ENCODE assay signal across 9 cellular contexts in the genomic region with DNA sequence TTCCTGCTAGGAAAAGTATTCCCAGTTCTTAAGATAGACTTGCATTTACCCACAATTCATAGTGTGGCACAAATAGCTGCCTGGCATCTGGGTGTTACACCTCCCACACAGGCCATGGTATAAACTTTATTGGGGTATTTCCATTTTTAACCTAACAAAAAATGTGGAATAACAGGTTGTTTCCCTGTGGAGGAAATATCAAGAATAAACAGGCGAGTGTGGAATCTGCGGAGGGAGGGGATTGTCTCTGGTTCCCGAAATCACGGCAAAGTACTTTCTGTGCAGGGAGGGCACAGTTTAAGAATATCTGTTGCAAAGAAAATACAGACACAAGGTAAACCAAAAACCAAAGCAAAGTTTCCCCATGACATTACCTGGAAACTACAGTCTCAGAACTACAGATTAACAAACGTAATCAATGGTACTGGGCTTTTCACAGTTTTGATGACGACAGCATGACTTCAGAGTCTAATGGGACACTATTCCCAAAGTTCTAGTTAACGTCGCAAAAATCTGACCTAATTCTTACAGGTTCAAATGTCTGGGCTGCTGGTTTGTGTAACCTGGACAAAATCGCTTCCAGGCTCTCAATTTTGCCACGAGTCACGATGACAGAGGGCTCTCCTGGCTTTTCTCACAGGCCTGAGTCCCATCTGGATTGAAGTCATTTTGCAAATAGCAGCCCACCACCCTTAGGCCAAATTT. TPM values are rescaled to one million over a fixed set of nuclear protein-coding genes. Genes with fewer than 3 reads are reported as not detected.
DNase-seq lines count a peak whose midpoint lies in the region; ATAC-seq, FAIRE-seq and TF ChIP-seq lines count a peak whose summit lies in the region.
"Had no signal": no experiment of that assay in that cellular context is flagged by ENCODE, and none has a peak within 500 bp of the region (broad histone marks: within the 10 kb centered on the region; RNA-seq: fewer than 3 reads in every experiment).

No MANE protein-coding gene starts in this region.

- peak overlapping the region; percentile 84 for H3K27ac ChIP-seq in astrocyte (ENCODE audit: low read depth, low read length)
- H3K27ac ChIP-seq in right lobe of liver, result peak overlapping the region; percentile 90 to 97 (median 93)
- H3K27ac ChIP-seq in tibial nerve, result peak overlapping the region; percentile 79 to 94 (median 91)

- H3K9me3 Mint-ChIP-seq in activated T-cell treated with anti-CD3 and anti-CD28 coated beads, Interleukin-2, amount 50 U/mL, for 4 hours, result no peaks in the 10 kb centered on the region
- no peaks in the 10 kb centered on the region for H3K9me3 Mint-ChIP-seq in astrocyte (ENCODE audit: unreplicated experiment)

- peaks cover 21% of the 10 kb centered on the region for H3K36me3 Mint-ChIP-seq in activated T-cell treated with anti-CD3 and anti-CD28 coated beads, Interleukin-2, amount 50 U/mL, for 4 hours (ENCODE audit: insufficient read depth)
- H3K36me3 Mint-ChIP-seq in astrocyte (ENCODE audit: low read depth, unreplicated experiment), result peaks cover 4% of the 10 kb centered on the region

- H3K27me3 ChIP-seq in astrocyte (ENCODE audit: insufficient read depth, low read length), result no peaks in the 10 kb centered on the region
- no peaks in the 10 kb centered on the region for H3K27me3 ChIP-seq in right lobe of liver
- no peaks in the 10 kb centered on the region for H3K27me3 ChIP-seq in tibial nerve

- peaks cover 34% of the 10 kb centered on the region for H3K4me1 ChIP-seq in astrocyte (ENCODE audit: insufficient read depth, low read length)
- H3K4me1 ChIP-seq in right lobe of liver, result peaks cover 0 to 56% (median 17%) of the 10 kb centered on the region in 4 donors
- peaks cover 0 to 64% (median 54%) of the 10 kb centered on the region in 4 donors for H3K4me1 ChIP-seq in tibial nerve

- H3K9me3 ChIP-seq in astrocyte (ENCODE audit: insufficient read depth, low read depth, low read length) (no peaks in the 10 kb centered on the region), right lobe of liver (no peaks in the 10 kb centered on the region), tibial nerve (no peaks in the 10 kb centered on the region)

- peaks cover 56% of the 10 kb centered on the region for H4K20me1 ChIP-seq in astrocyte (ENCODE audit: insufficient read depth, low read length)

- H3K4me3 Mint-ChIP-seq in activated T-cell treated with anti-CD3 and anti-CD28 coated beads, Interleukin-2, amount 50 U/mL, for 4 hours, result peak overlapping the region; percentile 88
- peak overlapping the region; percentile 98 for H3K4me3 Mint-ChIP-seq in astrocyte (ENCODE audit: unreplicated experiment)

- H3K27ac Mint-ChIP-seq in astrocyte (ENCODE audit: unreplicated experiment), result peak overlapping the region; percentile 94

- H3K4me1 Mint-ChIP-seq in activated T-cell treated with anti-CD3 and anti-CD28 coated beads, Interleukin-2, amount 50 U/mL, for 4 hours (ENCODE audit: low read depth), result peaks cover 62% of the 10 kb centered on the region
- peaks cover 31% of the 10 kb centered on the region for H3K4me1 Mint-ChIP-seq in astrocyte (ENCODE audit: low read depth, unreplicated experiment)

- no peak overlapping the region for H2AFZ ChIP-seq in astrocyte (ENCODE audit: low read depth, low read length)

- no peak for DNase-seq in activated T-cell treated with anti-CD3 and anti-CD28 coated beads, Interleukin-2, amount 50 U/mL, for 4 hours
- DNase-seq in activated T-cell treated with anti-CD3 and anti-CD28 coated beads, Interleukin-2, amount 50 U/mL, for 1 hour, result no peak
- DNase-seq in astrocyte (ENCODE audit: low read depth) (no peak), right lobe of liver (no peak), tibial nerve (ENCODE audit: low spot score in 2 of 2) (no peak), NCI-H2227 treated with DMSO at 0.1 percent for 48 hours (lab: John Stamatoyannopoulos, UW) (no peak)

- no peak for ATAC-seq in activated T-cell treated with anti-CD3 and anti-CD28 coated beads, Interleukin-2, amount 50 U/mL, for 4 hours
- ATAC-seq in right lobe of liver, result no peak
- no peak for ATAC-seq in HG03565 (IDR thresholded peaks at IDR 0.05; ENCODE audit: unreplicated experiment)
- ATAC-seq in HG03135 (IDR thresholded peaks at IDR 0.05; ENCODE audit: unreplicated experiment), result no peak

- no peaks in the 10 kb centered on the region for H3K36me3 ChIP-seq in astrocyte (ENCODE audit: insufficient read depth, low read length)
- no peaks in the 10 kb centered on the region for H3K36me3 ChIP-seq in right lobe of liver
- no peaks in the 10 kb centered on the region for H3K36me3 ChIP-seq in tibial nerve

- peak overlapping the region; percentile 91 for H3K4me2 ChIP-seq in astrocyte (ENCODE audit: low read length)

- TF ChIP-seq EP300 in tibial nerve (IDR thresholded peaks at IDR 0.05), result no peak

- H3K79me2 ChIP-seq in astrocyte (ENCODE audit: insufficient read depth, low read length), result peaks cover 79% of the 10 kb centered on the region

- H3K9ac ChIP-seq in astrocyte (ENCODE audit: low read length), result peak overlapping the region; percentile 90

- 2% methylated on average over 11 of the region's 11 CpGs for WGBS in right lobe of liver (ENCODE audit: insufficient coverage, low coverage, low lambda C conversion rate, missing lambda C conversion rate)
- WGBS in tibial nerve, 2 donors, result 13 to 14% methylated on average over 11 of the region's 11 CpGs

- no peak for TF ChIP-seq CTCF in astrocyte (IDR thresholded peaks at IDR 0.05; ENCODE audit: insufficient read depth, low read depth, low read length)
- no peak for TF ChIP-seq CTCF in right lobe of liver (IDR thresholded peaks at IDR 0.05)
- TF ChIP-seq CTCF in tibial nerve (IDR thresholded peaks at IDR 0.05), result no peak

- H3K4me3 ChIP-seq in astrocyte (ENCODE audit: insufficient read depth, low read depth, low read length) (peak overlapping the region; percentile 88), right lobe of liver (peak overlapping the region; percentile 95 to 99 (median 98)), tibial nerve (peak overlapping the region; percentile 72 to 85 (median 75))

- TF ChIP-seq POLR2A in right lobe of liver (IDR thresholded peaks at IDR 0.05) (no peak), tibial nerve (IDR thresholded peaks at IDR 0.05) (no peak)

- intact Hi-C loops in right lobe of liver (cut with DNase I), result no loop called here

- FAIRE-seq in astrocyte (lab: Jason Lieb, UNC), result no peak
- FAIRE-seq: endometrium had no signal

- H3K27me3 Mint-ChIP-seq in activated T-cell treated with anti-CD3 and anti-CD28 coated beads, Interleukin-2, amount 50 U/mL, for 4 hours (ENCODE audit: low read depth), result no peaks in the 10 kb centered on the region
- H3K27me3 Mint-ChIP-seq in astrocyte (ENCODE audit: low read depth, unreplicated experiment), result no peaks in the 10 kb centered on the region

RNA-seq across cellular contexts. Expression of gene STARD7, which starts 1.4 kb away (rescaled TPM):
- total RNA-seq in activated T-cell treated with anti-CD3 and anti-CD28 coated beads, Interleukin-2, amount 50 U/mL, for 4 hours, result 100 to 1,000 TPM; 241 to 281 (median 267) TPM
- 101 and 103 TPM in 2 replicates for total RNA-seq in astrocyte
- total RNA-seq in right lobe of liver, result 10 to 100 TPM; 52.8 to 83.9 (median 65.4) TPM
- total RNA-seq in tibial nerve, result 100 to 1,000 TPM in 1 of 4 donors, 10 to 100 TPM in 3; 77.3 to 111 (median 85.0) TPM

RNA-seq across cellular contexts. Expression of gene TMEM127, which starts 58.6 kb away (rescaled TPM):
- 10 to 100 TPM; 31.9 to 37.5 (median 36.9) TPM for total RNA-seq in activated T-cell treated with anti-CD3 and anti-CD28 coated beads, Interleukin-2, amount 50 U/mL, for 4 hours
- total RNA-seq in astrocyte, result 41.7 and 45.5 TPM in 2 replicates
- total RNA-seq in right lobe of liver, result 10 to 100 TPM; 28.3 to 42.6 (median 32.8) TPM
- 10 to 100 TPM; 27.1 to 35.4 (median 30.7) TPM for total RNA-seq in tibial nerve

RNA-seq across cellular contexts. Expression of gene CIAO1, which starts 58.8 kb away (rescaled TPM):
- total RNA-seq in activated T-cell treated with anti-CD3 and anti-CD28 coated beads, Interleukin-2, amount 50 U/mL, for 4 hours, result 100 to 1,000 TPM; 106 to 114 (median 109) TPM
- total RNA-seq in astrocyte (56.3 and 58.6 TPM in 2 replicates), right lobe of liver (10 to 100 TPM; 39.8 to 80.3 (median 45.0) TPM), tibial nerve (100 to 1,000 TPM; 132 to 172 (median 151) TPM)
